ENCODE assay signal across 1 cellular context in genomic region chr3:52879090-52879489, GRCh38.
TF ChIP-seq lines count a peak whose summit lies in the region.

No MANE protein-coding gene starts in this region.

TF ChIP-seq in H1, 55 proteins besides CTCF, POLR2A, EP300 and RAD21 (continued from another document):
- TF ChIP-seq CREB1 (IDR thresholded peaks at IDR 0.05) (no peak), SRF (IDR thresholded peaks at IDR 0.05; ENCODE audit: low read depth, low read length) (no peak), TCF12 (IDR thresholded peaks at IDR 0.05; ENCODE audit: low read depth, low read length) (no peak), KDM4A (IDR thresholded peaks at IDR 0.05; ENCODE audit: low read depth, low read length, severe bottlenecking) (no peak), CTBP2 (IDR thresholded peaks at IDR 0.05; ENCODE audit: borderline replicate concordance, insufficient read depth, insufficient read length, low read length) (no peak), KDM1A (IDR thresholded peaks at IDR 0.05; ENCODE audit: borderline replicate concordance, low read length) (no peak), TAF1 (IDR thresholded peaks at IDR 0.05; ENCODE audit: low read depth, low read length) (no peak), USF2 (IDR thresholded peaks at IDR 0.05; ENCODE audit: low read length) (no peak), CBX5 (IDR thresholded peaks at IDR 0.05; ENCODE audit: low read depth, low read length) (no peak), TBP (IDR thresholded peaks at IDR 0.05; ENCODE audit: low read depth, low read length) (no peak)
